ENCODE assay signal across 8 cellular contexts in the genomic region with DNA sequence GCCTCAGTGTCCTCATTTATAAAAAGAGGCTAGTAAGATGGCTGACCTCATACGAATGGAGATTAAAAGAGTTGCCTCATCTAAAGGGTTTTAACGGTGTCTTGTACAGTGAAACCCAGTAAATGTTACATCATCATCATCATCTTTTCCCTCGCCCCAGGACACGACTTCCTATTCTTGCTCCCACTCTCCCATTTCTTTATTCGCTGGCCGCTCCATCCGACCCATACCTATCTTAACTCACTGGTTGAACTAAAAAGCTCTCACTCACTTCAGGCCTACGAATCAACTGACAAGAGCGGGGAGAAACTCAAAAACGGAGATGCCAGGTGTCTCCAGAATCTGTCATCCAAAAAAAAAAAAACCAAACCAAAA. TPM values are rescaled to one million over a fixed set of nuclear protein-coding genes. Genes with fewer than 3 reads are reported as not detected.
DNase-seq lines count a peak whose midpoint lies in the region; ATAC-seq and TF ChIP-seq lines count a peak whose summit lies in the region.

No MANE protein-coding gene starts in this region.

- CTCF ChIA-PET in BJ (lab: Yijun Ruan, JAX) = interaction anchor here (0.9 to 3.3 kb wide), 10 partner anchors 11 to 152 kb away, joined by 3 to 21 read pairs (median 4); no protein-coding TSS in a partner anchor

- intact Hi-C loops in esophagus muscularis mucosa (cut with DNase I) = loop anchor here (2.0 to 10.0 kb wide), 2 partner anchors 115 to 743 kb away; no protein-coding TSS in a partner anchor

- WGBS in esophagus muscularis mucosa = 1% methylated on average over 10 of the region's 10 CpGs

- TF ChIP-seq EP300 in esophagus muscularis mucosa (IDR thresholded peaks at IDR 0.05) = no peak

- H3K36me3 ChIP-seq in BJ (ENCODE audit: control insufficient read depth, insufficient read depth, low read length) (no peaks in the 10 kb centered on the region), esophagus muscularis mucosa (peaks cover 6 to 29% (median 20%) of the 10 kb centered on the region in 4 donors)

- TF ChIP-seq CTCF in BJ (IDR thresholded peaks at IDR 0.05; ENCODE audit: insufficient read depth, low read depth, low read length) (no peak), esophagus muscularis mucosa (IDR thresholded peaks at IDR 0.05) (no peak)

- TF ChIP-seq POLR2A in esophagus muscularis mucosa (IDR thresholded peaks at IDR 0.05; ENCODE audit: low read depth) = no peak

- H3K27me3 ChIP-seq in BJ (ENCODE audit: control insufficient read depth, insufficient read depth, low read length) (no peaks in the 10 kb centered on the region), esophagus muscularis mucosa (no peaks in the 10 kb centered on the region)

- ATAC-seq in GM18868 (IDR thresholded peaks at IDR 0.05; ENCODE audit: unreplicated experiment) = peak; percentile 18
- ATAC-seq in HG03097 (IDR thresholded peaks at IDR 0.05; ENCODE audit: low FRiP score, unreplicated experiment) = peak; percentile 9
- ATAC-seq in SK-N-SH treated with all-trans-retinoic acid at 6 μM for 48 hours = peak; percentile 41

- no peaks in the 10 kb centered on the region for H3K9me3 ChIP-seq in esophagus muscularis mucosa

- H3K4me3 ChIP-seq in BJ (ENCODE audit: low read depth, low read length) (peak overlapping the region; percentile 50), esophagus muscularis mucosa (peak overlapping the region; percentile 63 to 84 (median 78))

- DNase-seq in BJ (ENCODE audit: low read depth) = no peak
- DNase-seq in esophagus muscularis mucosa (ENCODE audit: extremely low spot score) = no peak
- peak; percentile 4 for DNase-seq in non-pigmented ciliary epithelial cell (ENCODE audit: low read depth)
- DNase-seq in NCI-H446 treated with DMSO at 0.1 percent for 48 hours (lab: John Stamatoyannopoulos, UW) = no peak
- no peak for DNase-seq in central memory CD4-positive, alpha-beta T cell

- peak overlapping the region; percentile 87 to 92 (median 88) for H3K27ac ChIP-seq in esophagus muscularis mucosa (replicated peaks in 1 of 4)

- H3K4me1 ChIP-seq in esophagus muscularis mucosa = peaks cover 9 to 29% (median 23%) of the 10 kb centered on the region in 4 donors

- POLR2A ChIA-PET in BJ (lab: Charles Lee) = interaction anchor here (0.6 to 1.4 kb wide), 2 partner anchors 114 to 665 kb away, joined by 3 to 12 read pairs; no protein-coding TSS in a partner anchor

TF ChIP-seq in SK-N-SH treated with all-trans-retinoic acid at 6 μM for 48 hours, 23 proteins besides CTCF, POLR2A, EP300 and RAD21:
- TF ChIP-seq RARB (CRISPR knock-in tag; IDR thresholded peaks at IDR 0.05) (no peak), TOX (CRISPR knock-in tag; IDR thresholded peaks at IDR 0.05; ENCODE audit: borderline replicate concordance) (no peak), ZNF565 (CRISPR knock-in tag; conservative IDR thresholded peaks at IDR 0.05; ENCODE audit: low read depth) (no peak), TSHZ2 (CRISPR knock-in tag; IDR thresholded peaks at IDR 0.05) (no peak), ZFP30 (CRISPR knock-in tag; IDR thresholded peaks at IDR 0.05) (no peak), ARNTL (CRISPR knock-in tag; IDR thresholded peaks at IDR 0.05; ENCODE audit: borderline replicate concordance, low read depth) (no peak), ZNF8 (CRISPR knock-in tag; IDR thresholded peaks at IDR 0.05) (no peak), PATZ1 (CRISPR knock-in tag; IDR thresholded peaks at IDR 0.05; ENCODE audit: borderline replicate concordance) (no peak), PPARA (CRISPR knock-in tag; IDR thresholded peaks at IDR 0.05; ENCODE audit: borderline replicate concordance) (no peak), SNAI2 (CRISPR knock-in tag; IDR thresholded peaks at IDR 0.05) (no peak), ISL1 (CRISPR knock-in tag; IDR thresholded peaks at IDR 0.05) (no peak), CSRNP3 (CRISPR knock-in tag; IDR thresholded peaks at IDR 0.05) (no peak)
- TF ChIP-seq, protein P1, sequence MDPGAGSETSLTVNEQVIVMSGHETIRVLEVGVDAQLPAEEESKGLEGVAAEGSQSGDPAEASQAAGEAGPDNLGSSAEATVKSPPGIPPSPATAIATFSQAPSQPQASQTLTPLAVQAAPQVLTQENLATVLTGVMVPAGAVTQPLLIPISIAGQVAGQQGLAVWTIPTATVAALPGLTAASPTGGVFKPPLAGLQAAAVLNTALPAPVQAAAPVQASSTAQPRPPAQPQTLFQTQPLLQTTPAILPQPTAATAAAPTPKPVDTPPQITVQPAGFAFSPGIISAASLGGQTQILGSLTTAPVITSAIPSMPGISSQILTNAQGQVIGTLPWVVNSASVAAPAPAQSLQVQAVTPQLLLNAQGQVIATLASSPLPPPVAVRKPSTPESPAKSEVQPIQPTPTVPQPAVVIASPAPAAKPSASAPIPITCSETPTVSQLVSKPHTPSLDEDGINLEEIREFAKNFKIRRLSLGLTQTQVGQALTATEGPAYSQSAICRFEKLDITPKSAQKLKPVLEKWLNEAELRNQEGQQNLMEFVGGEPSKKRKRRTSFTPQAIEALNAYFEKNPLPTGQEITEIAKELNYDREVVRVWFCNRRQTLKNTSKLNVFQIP (CRISPR knock-in tag; IDR thresholded peaks at IDR 0.05; ENCODE audit: borderline replicate concordance, low read depth) = no peak
- TF ChIP-seq, protein P2, sequence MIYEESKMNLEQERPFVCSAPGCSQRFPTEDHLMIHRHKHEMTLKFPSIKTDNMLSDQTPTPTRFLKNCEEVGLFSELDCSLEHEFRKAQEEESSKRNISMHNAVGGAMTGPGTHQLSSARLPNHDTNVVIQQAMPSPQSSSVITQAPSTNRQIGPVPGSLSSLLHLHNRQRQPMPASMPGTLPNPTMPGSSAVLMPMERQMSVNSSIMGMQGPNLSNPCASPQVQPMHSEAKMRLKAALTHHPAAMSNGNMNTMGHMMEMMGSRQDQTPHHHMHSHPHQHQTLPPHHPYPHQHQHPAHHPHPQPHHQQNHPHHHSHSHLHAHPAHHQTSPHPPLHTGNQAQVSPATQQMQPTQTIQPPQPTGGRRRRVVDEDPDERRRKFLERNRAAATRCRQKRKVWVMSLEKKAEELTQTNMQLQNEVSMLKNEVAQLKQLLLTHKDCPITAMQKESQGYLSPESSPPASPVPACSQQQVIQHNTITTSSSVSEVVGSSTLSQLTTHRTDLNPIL (CRISPR knock-in tag; IDR thresholded peaks at IDR 0.05; ENCODE audit: low read depth) = no peak

RNA-seq across cellular contexts. Expression of gene FRA10AC1, which starts 0.5 kb away (rescaled TPM):
- polyA plus RNA-seq in BJ (2011; rRNA removed) = 2.1 and 5.1 TPM in 2 replicates
- 2.6 and 3.1 TPM in 2 replicates for polyA minus RNA-seq in BJ (2011; rRNA and poly(A)+ RNA removed)
- 10 to 100 TPM in 3 of 4 donors, 1 to 10 TPM in 1; 7.0 to 22.4 (median 12.1) TPM for total RNA-seq in esophagus muscularis mucosa

RNA-seq across cellular contexts. Expression of gene LGI1, which starts 55.8 kb away (rescaled TPM):
- polyA plus RNA-seq in BJ (2011; rRNA removed) = not detected in 2 replicates
- polyA minus RNA-seq in BJ (2011; rRNA and poly(A)+ RNA removed) = not detected in 2 replicates
- total RNA-seq in esophagus muscularis mucosa = under 1 TPM in 3 of 4 donors, not detected in 1; 0.17 to 0.69 (median 0.32) TPM
